ENCODE assay signal across 14 cellular contexts in genomic region chr5:1155191-1156032, GRCh38. TPM values are rescaled to one million over a fixed set of nuclear protein-coding genes. Genes with fewer than 3 reads are reported as not detected.
DNase-seq lines count a peak whose midpoint lies in the region; ATAC-seq and TF ChIP-seq lines count a peak whose summit lies in the region.
"Had no signal": no experiment of that assay in that cellular context is flagged by ENCODE, and none has a peak within 500 bp of the region (broad histone marks: within the 10 kb centered on the region; RNA-seq: fewer than 3 reads in every experiment).

No MANE protein-coding gene starts in this region.

- no peak overlapping the region for H3K27ac Mint-ChIP-seq in activated CD4-positive, alpha-beta T cell treated with anti-CD3 and anti-CD28 coated beads for 36 hours
- H3K27ac Mint-ChIP-seq: activated T-helper 2 cell treated with anti-CD3 and anti-CD28 coated beads, Interferon-gamma antibody, Interleukin-2, Interleukin-4, amounts not matched to agents 10 μg/mL and 5 μg/mL and 100 μg/mL, durations not matched to agents 14 hours and 24 hours and 36 hours; naive thymus-derived CD4-positive, alpha-beta T cell had no signal

- DNase-seq in activated CD4-positive, alpha-beta T cell treated with anti-CD3 and anti-CD28 coated beads for 36 hours, result no peak
- no peak for DNase-seq in activated CD4-positive, alpha-beta T cell treated with anti-CD3 and anti-CD28 coated beads, Interleukin-2, amount 50 U/mL, for 48 hours
- DNase-seq in RWPE2 (ENCODE audit: low spot score) (peak; percentile 65), stomach (no peak), gastrocnemius medialis (no peak), DMS114 treated with DMSO at 0.1 percent for 48 hours (lab: John Stamatoyannopoulos, UW; ENCODE audit: unreplicated experiment) (no peak)
- DNase-seq: GF-D8; MM.1S; naive thymus-derived CD4-positive, alpha-beta T cell; uterus had no signal

- intact Hi-C loops in activated CD4-positive, alpha-beta T cell treated with anti-CD3 and anti-CD28 coated beads for 36 hours (cut with DNase I, micrococcal nuclease), result no loop called here
- intact Hi-C loops in stomach (cut with DNase I; ENCODE audit: low total_unique reads) (no loop called here), gastrocnemius medialis (cut with DNase I; ENCODE audit: low total_unique reads) (no loop called here)

- 2 to 6% (median 3%) methylated on average over 32 to 96 of the region's 98 CpGs for WGBS in stomach, 5 donors

- no peak overlapping the region for H3K9ac ChIP-seq in iPS-20b (ENCODE audit: low read depth, low read length)

- no peak overlapping the region for H3K27ac ChIP-seq in RWPE2 (ENCODE audit: poor library complexity, severe bottlenecking)
- H3K27ac ChIP-seq in iPS-20b (ENCODE audit: low read length), result no peak overlapping the region
- no peak overlapping the region for H3K27ac ChIP-seq in stomach
- H3K27ac ChIP-seq in gastrocnemius medialis, result no peak overlapping the region
- H3K27ac ChIP-seq: uterus had no signal

- CTCF ChIA-PET in activated CD4-positive, alpha-beta T cell treated with anti-CD3 and anti-CD28 coated beads for 36 hours (lab: Charles Lee), result no interaction called here

- no peak for TF ChIP-seq CTCF in RWPE2 (IDR thresholded peaks at IDR 0.05; ENCODE audit: poor library complexity, severe bottlenecking)
- TF ChIP-seq CTCF in stomach (IDR thresholded peaks at IDR 0.05), result no peak
- no peak for TF ChIP-seq CTCF in gastrocnemius medialis (IDR thresholded peaks at IDR 0.05 in 4 of 5, conservative IDR thresholded peaks at IDR 0.05 in 1 of 5)

- H3K9me3 ChIP-seq in RWPE2 (ENCODE audit: severe bottlenecking) (peaks cover 6% of the 10 kb centered on the region), iPS-20b (ENCODE audit: insufficient read depth, low read depth, low read length) (no peaks in the 10 kb centered on the region), stomach (peaks cover 3 to 6% (median 5%) of the 10 kb centered on the region in 4 donors), gastrocnemius medialis (no peaks in the 10 kb centered on the region)

- H3K4me3 Mint-ChIP-seq in activated CD4-positive, alpha-beta T cell treated with anti-CD3 and anti-CD28 coated beads for 36 hours, result no peak overlapping the region

- TF ChIP-seq POLR2A in stomach (IDR thresholded peaks at IDR 0.05) (no peak), gastrocnemius medialis (IDR thresholded peaks at IDR 0.05) (no peak)

- H3K27me3 ChIP-seq in RWPE2 (ENCODE audit: insufficient read depth, poor library complexity, severe bottlenecking) (peaks cover 52% of the 10 kb centered on the region), iPS-20b (ENCODE audit: insufficient read depth, low read length) (peaks cover 51% of the 10 kb centered on the region), stomach (peaks cover 0 to 91% (median 23%) of the 10 kb centered on the region in 3 donors), gastrocnemius medialis (peaks cover 28 to 48% (median 32%) of the 10 kb centered on the region in 3 donors)

- H3K36me3 Mint-ChIP-seq in activated CD4-positive, alpha-beta T cell treated with anti-CD3 and anti-CD28 coated beads for 36 hours (ENCODE audit: low read depth), result peaks cover 1% of the 10 kb centered on the region
- H3K36me3 Mint-ChIP-seq: brain had no signal

- peak; percentile 23 for ATAC-seq in activated CD4-positive, alpha-beta T cell treated with anti-CD3 and anti-CD28 coated beads for 36 hours
- ATAC-seq in RWPE2 (ENCODE audit: low read depth), result no peak
- no peak for ATAC-seq in gastrocnemius medialis
- no peak for ATAC-seq in GM21723 (IDR thresholded peaks at IDR 0.05; ENCODE audit: unreplicated experiment)
- ATAC-seq: naive thymus-derived CD4-positive, alpha-beta T cell had no signal

- H3K4me1 ChIP-seq in RWPE2 (ENCODE audit: insufficient read depth, poor library complexity, severe bottlenecking) (no peaks in the 10 kb centered on the region), iPS-20b (ENCODE audit: insufficient read depth, low read length) (peaks cover under 1% of the 10 kb centered on the region; the same call in 1 of the 2 replicates), stomach (peaks cover 13 to 29% (median 19%) of the 10 kb centered on the region in 4 donors), gastrocnemius medialis (no peaks in the 10 kb centered on the region)

- H3K36me3 ChIP-seq in RWPE2 (ENCODE audit: low read depth), result no peaks in the 10 kb centered on the region
- H3K36me3 ChIP-seq in iPS-20b (ENCODE audit: insufficient read depth, low read depth, low read length), result no peaks in the 10 kb centered on the region
- H3K36me3 ChIP-seq in stomach, result no peaks in the 10 kb centered on the region
- H3K36me3 ChIP-seq in gastrocnemius medialis, result no peaks in the 10 kb centered on the region
- H3K36me3 ChIP-seq: uterus had no signal

- in situ Hi-C loops in gastrocnemius medialis (cut with MboI; ENCODE audit: low sequenced_read_pairs in 4 of 4), result loop anchor here (25.0 kb wide), 2 partner anchors 218 to 482 kb away; no protein-coding TSS in a partner anchor

- POLR2A ChIA-PET in activated CD4-positive, alpha-beta T cell treated with anti-CD3 and anti-CD28 coated beads for 36 hours (lab: Charles Lee), result no interaction called here

- H3K4me3 ChIP-seq in RWPE2 (ENCODE audit: severe bottlenecking) (no peak overlapping the region), iPS-20b (ENCODE audit: low read length) (peak overlapping the region; percentile 26; the same call in 1 of the 2 replicates), stomach (peak overlapping the region; percentile 24 to 47 (median 27)), gastrocnemius medialis (no peak overlapping the region)
- H3K4me3 ChIP-seq: uterus had no signal

- H3K27me3 Mint-ChIP-seq in activated CD4-positive, alpha-beta T cell treated with anti-CD3 and anti-CD28 coated beads for 36 hours, result peaks cover 44% of the 10 kb centered on the region

- TF ChIP-seq EP300 in stomach (IDR thresholded peaks at IDR 0.05), result no peak

- H3K4me1 Mint-ChIP-seq in activated CD4-positive, alpha-beta T cell treated with anti-CD3 and anti-CD28 coated beads for 36 hours, result peaks cover 2% of the 10 kb centered on the region

- no peaks in the 10 kb centered on the region for H3K9me3 Mint-ChIP-seq in activated CD4-positive, alpha-beta T cell treated with anti-CD3 and anti-CD28 coated beads for 36 hours (ENCODE audit: low read depth)
- H3K9me3 Mint-ChIP-seq: activated T-helper 2 cell treated with anti-CD3 and anti-CD28 coated beads, Interferon-gamma antibody, Interleukin-2, Interleukin-4, amounts not matched to agents 10 μg/mL and 5 μg/mL and 100 μg/mL, durations not matched to agents 14 hours and 24 hours and 36 hours had no signal

RNA-seq across cellular contexts. Expression of gene SLC12A7, which starts 43.5 kb away (rescaled TPM):
- total RNA-seq in activated CD4-positive, alpha-beta T cell treated with anti-CD3 and anti-CD28 coated beads for 36 hours, result 10 to 100 TPM; 18.5 to 21.6 TPM
- total RNA-seq in stomach, result 100 to 1,000 TPM in 3 of 5 donors, 10 to 100 TPM in 2; 23.9 to 346 (median 126) TPM
- 10 to 100 TPM in 2 of 3 donors, 1 to 10 TPM in 1; 4.7 to 12.4 (median 10.3) TPM for polyA plus RNA-seq in stomach
- 1 to 10 TPM; 1.6 to 5.3 (median 3.5) TPM for total RNA-seq in gastrocnemius medialis

RNA-seq across cellular contexts. Expression of gene SLC6A19, which starts 46.0 kb away (rescaled TPM):
- not detected for total RNA-seq in activated CD4-positive, alpha-beta T cell treated with anti-CD3 and anti-CD28 coated beads for 36 hours
- total RNA-seq in stomach (1 to 10 TPM in 1 of 5 donors, under 1 TPM in 2, not detected in 2; 0.43 to 5.5 (median 0.89) TPM), gastrocnemius medialis (under 1 TPM in 1 of 4 donors, not detected in 3; 0.05 TPM)
- polyA plus RNA-seq in stomach, result under 1 TPM in 2 of 3 donors, not detected in 1; 0.13 to 0.19 TPM
- total RNA-seq: activated T-helper 2 cell treated with anti-CD3 and anti-CD28 coated beads, Interferon-gamma antibody, Interleukin-2, Interleukin-4, amounts not matched to agents 10 μg/mL and 5 μg/mL and 100 μg/mL, durations not matched to agents 14 hours and 24 hours and 36 hours; naive thymus-derived CD4-positive, alpha-beta T cell had no signal
- polyA plus RNA-seq: naive thymus-derived CD4-positive, alpha-beta T cell had no signal

Comparison
In these comparisons a context has a peak if more than half of its experiments do, and no peak if none do; other contexts are left out.
1. H3K4me3 ChIP-seq: peak in iPS-20b (single experiment) and stomach (4 of 4); none in RWPE2 (single experiment) and gastrocnemius medialis (0 of 4).